In the genomic region with DNA sequence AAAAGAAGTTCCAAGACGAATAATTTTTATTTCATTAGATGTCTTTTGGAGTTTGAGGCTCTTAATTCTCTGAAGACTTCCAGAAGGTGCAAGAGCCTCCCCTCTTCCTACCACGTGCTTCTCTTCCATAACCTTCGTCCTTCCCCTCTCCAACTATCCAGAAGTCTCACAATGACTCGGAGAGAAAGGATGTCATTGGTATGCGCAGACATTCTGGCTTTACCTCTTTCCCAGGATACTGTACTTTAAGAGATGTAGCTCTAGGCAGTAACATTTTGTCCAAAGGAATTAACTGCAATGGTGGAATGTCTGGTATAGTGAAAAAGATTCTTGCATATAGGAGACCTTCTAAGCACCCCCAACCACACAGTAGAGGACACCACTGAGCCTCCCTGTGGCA, we compare ENCODE assay signal across 25 cellular contexts.
DNase-seq lines count a peak whose midpoint lies in the region; TF ChIP-seq lines count a peak whose summit lies in the region.
"Had no signal": no experiment of that assay in that cellular context is flagged by ENCODE, and none has a peak within 500 bp of the region (broad histone marks: within the 10 kb centered on the region; RNA-seq: fewer than 3 reads in every experiment).

No MANE protein-coding gene starts in this region.

- DNase-seq in AG10803 (ENCODE audit: low read depth) (peak; percentile 58), LHCN-M2 (ENCODE audit: low read depth) (peak; percentile 81), choroid plexus epithelial cell (ENCODE audit: low read depth) (peak; percentile 26), AG20443 (ENCODE audit: low spot score) (no peak), hippocampal formation (lab: John Stamatoyannopoulos, UW) (no peak), SHP77 treated with DMSO at 0.1 percent for 48 hours (lab: John Stamatoyannopoulos, UW) (no peak), NCI-H2081 (lab: John Stamatoyannopoulos, UW) (no peak)
- DNase-seq: activated CD4-positive, alpha-beta T cell treated with anti-CD3 and anti-CD28 coated beads, Interleukin-2, amount 50 U/mL, for 48 hours; activated effector memory CD4-positive, alpha-beta T cell treated with Interleukin-2 at 50 U/mL for 16 hours; CD4-positive, alpha-beta T cell; endodermal cell; GDM1; immature natural killer cell; Kasumi-1; left ventricle myocardium superior; NCI-H1092 treated with DMSO at 0.1 percent for 48 hours; NCI-H2029 treated with DMSO at 0.1 percent for 48 hours; NCI-H446 treated with DMSO at 0.1 percent for 48 hours; posterior cingulate gyrus; sigmoid colon; SJCRH30; substantia nigra; T-helper 17 cell had no signal

- no peaks in the 10 kb centered on the region for H3K36me3 ChIP-seq in mesodermal cell (ENCODE audit: control insufficient read depth, insufficient read depth, low read length)
- H3K36me3 ChIP-seq: sigmoid colon, SJCRH30 had no signal

- H3K27ac ChIP-seq in mesodermal cell (ENCODE audit: low read depth, low read length, severe bottlenecking), result peak overlapping the region; percentile 78
- H3K27ac ChIP-seq: coronary artery, sigmoid colon, SJCRH30 had no signal

- H3K4me3 ChIP-seq in AG10803 (ENCODE audit: low read length), result no peak overlapping the region
- no peak overlapping the region for H3K4me3 ChIP-seq in choroid plexus epithelial cell (ENCODE audit: low read depth, low read length)
- H3K4me3 ChIP-seq in mesodermal cell (ENCODE audit: extremely low read depth, insufficient read depth, low read length, poor library complexity, severe bottlenecking), result no peak overlapping the region
- H3K4me3 ChIP-seq: coronary artery, sigmoid colon, SJCRH30 had no signal

- no peaks in the 10 kb centered on the region for H3K9me3 ChIP-seq in mesodermal cell (ENCODE audit: control insufficient read depth, low read length)
- H3K9me3 ChIP-seq: sigmoid colon, SJCRH30 had no signal

- peaks cover 12% of the 10 kb centered on the region for H3K4me1 ChIP-seq in mesodermal cell (ENCODE audit: control insufficient read depth, insufficient read depth, low read length, poor library complexity, severe bottlenecking)
- H3K4me1 ChIP-seq: sigmoid colon, SJCRH30 had no signal

- TF ChIP-seq CTCF in AG10803 (conservative IDR thresholded peaks at IDR 0.05; ENCODE audit: low read length), result no peak
- TF ChIP-seq CTCF in choroid plexus epithelial cell (conservative IDR thresholded peaks at IDR 0.05; ENCODE audit: low read depth, low read length), result no peak

- WGBS in mesodermal cell (ENCODE audit: insufficient coverage in 2 of 2), 2 experiments, result 78% methylated on average over 3 of the region's 5 CpGs; no CpG with 5 or more reads in 1 of the 2 experiments

Comparison
In these comparisons a context has a peak if more than half of its experiments do, and no peak if none do; other contexts are left out.
1. DNase-seq: peak in AG10803 (single experiment), LHCN-M2 (single experiment) and choroid plexus epithelial cell (single experiment); none in AG20443 (single experiment), hippocampal formation (0 of 2), SHP77 treated with DMSO at 0.1 percent for 48 hours (single experiment) and NCI-H2081 (0 of 2).